ENCODE assay signal across 30 cellular contexts in genomic region chr18:52322307-52322706, GRCh38. TPM values are rescaled to one million over a fixed set of nuclear protein-coding genes. Genes with fewer than 3 reads are reported as not detected.
"Had no signal": no experiment of that assay in that cellular context is flagged by ENCODE, and none has a peak within 500 bp of the region (broad histone marks: within the 10 kb centered on the region; RNA-seq: fewer than 3 reads in every experiment).

No MANE protein-coding gene starts in this region.

- H3K4me1 ChIP-seq: pancreas, prostate gland, right atrium auricular region, spleen, suprapubic skin, testis, tibial artery, transverse colon, upper lobe of right lung, uterus had no signal

- H3K4me3 ChIP-seq: pancreas, prostate gland, right atrium auricular region, skin epidermis, smooth muscle cell, spleen, suprapubic skin, testis, tibial artery, transverse colon, upper lobe of right lung, uterus had no signal

- ATAC-seq: naive thymus-derived CD8-positive, alpha-beta T cell; natural killer cell treated with Interleukin-12 subunit alpha and Interleukin-12 subunit beta and Interleukin-15 and Interleukin-18, amount 100 ng/mL, for 72 hours; pancreas; sciatic nerve; stimulated activated memory B cell treated with anti-CD40 and anti-IgM and Interleukin-4, amounts not matched to agents 10 μg/mL and 1 μg/mL and 100 μg/mL, for 72 hours; stimulated activated naive CD8-positive, alpha-beta T cell treated with anti-CD3 and anti-CD28 coated beads, Interleukin-15, amount 100 ng/mL, for 72 hours; stimulated activated naive CD8-positive, alpha-beta T cell treated with anti-CD3 and anti-CD28 coated beads, Interleukin-15, Interleukin-2, amounts not matched to agents 100 U/mL and 50 U/mL, for 24 hours; upper lobe of right lung had no signal

- DNase-seq: naive thymus-derived CD8-positive, alpha-beta T cell; nephron progenitor cell; nucleus accumbens; pancreas; retina; spleen; stimulated activated CD4-positive, alpha-beta T cell treated with anti-CD3 and anti-CD28 coated beads, Interleukin-12 subunit alpha, Interleukin-12 subunit beta, amount 100 ng/mL, for 4 hours; stimulated activated CD4-positive, alpha-beta T cell treated with anti-CD3 and anti-CD28 coated beads, Interleukin-1b, Interleukin-23, amount 100 ng/mL, for 48 hours; stimulated activated CD4-positive, alpha-beta T cell treated with anti-CD3 and anti-CD28 coated beads, Interleukin-4, amount 100 ng/mL, for 1 hour; stimulated activated CD4-positive, alpha-beta T cell treated with anti-CD3 and anti-CD28 coated beads, Interleukin-4, amount 100 ng/mL, for 4 hours; stimulated activated CD8-positive, alpha-beta memory T cell treated with anti-CD3 and anti-CD28 coated beads, Interleukin-4, amount 100 ng/mL, for 48 hours; stimulated activated naive CD4-positive, alpha-beta T cell; stimulated activated naive CD8-positive, alpha-beta T cell treated with anti-CD3 and anti-CD28 coated beads, Interleukin-15, amount 100 ng/mL, for 72 hours; stimulated activated naive CD8-positive, alpha-beta T cell treated with anti-CD3 and anti-CD28 coated beads, Interleukin-15, Interleukin-2, amounts not matched to agents 100 U/mL and 50 U/mL, for 24 hours; substantia nigra; testis; tibial artery; transverse colon; upper lobe of right lung; uterus had no signal

- FAIRE-seq: pancreas had no signal

- H3K27ac ChIP-seq: neutrophil, pancreas, prostate gland, right atrium auricular region, skin epidermis, spleen, suprapubic skin, testis, tibial artery, transverse colon, upper lobe of right lung, uterus had no signal

- H3K4me2 ChIP-seq: smooth muscle cell had no signal

- H3K9me3 ChIP-seq: neutrophil, pancreas, prostate gland, right atrium auricular region, suprapubic skin, testis, tibial artery, transverse colon, upper lobe of right lung, uterus had no signal

- H3K36me3 ChIP-seq: neutrophil, pancreas, prostate gland, right atrium auricular region, spleen, suprapubic skin, tibial artery, transverse colon, upper lobe of right lung, uterus had no signal

- H3K27me3 ChIP-seq: neutrophil, pancreas, right atrium auricular region, spleen, suprapubic skin, testis, tibial artery, transverse colon, upper lobe of right lung, uterus had no signal

RNA-seq across cellular contexts. Expression of gene DCC, which starts 17.7 kb away (rescaled TPM):
- total RNA-seq: naive thymus-derived CD8-positive, alpha-beta T cell; natural killer cell treated with Interleukin-12 subunit alpha and Interleukin-12 subunit beta and Interleukin-15 and Interleukin-18, amount 100 ng/mL, for 72 hours; pulmonary artery endothelial cell; right atrium auricular region; sciatic nerve; smooth muscle cell had no signal
- polyA plus RNA-seq: naive thymus-derived CD8-positive, alpha-beta T cell; smooth muscle cell had no signal
